25 cellular contexts compared by ENCODE assay signal in genomic region chr10:103933557-103934121, GRCh38. TPM values are rescaled to one million over a fixed set of nuclear protein-coding genes. Genes with fewer than 3 reads are reported as not detected.
DNase-seq lines count a peak whose midpoint lies in the region; ATAC-seq, FAIRE-seq and TF ChIP-seq lines count a peak whose summit lies in the region.
"Had no signal": no experiment of that assay in that cellular context is flagged by ENCODE, and none has a peak within 500 bp of the region (broad histone marks: within the 10 kb centered on the region; RNA-seq: fewer than 3 reads in every experiment).

No MANE protein-coding gene starts in this region.

- no peak overlapping the region for H3K27ac ChIP-seq in left ventricle myocardium inferior (replicated peaks)
- H3K27ac ChIP-seq: epithelial cell of prostate, gastrocnemius medialis, upper lobe of left lung had no signal

- H3K36me3 Mint-ChIP-seq in activated T-helper 17 cell treated with anti-CD3 and anti-CD28 coated beads, Interleukin-2, amount 50 U/mL, for 72 hours (ENCODE audit: low read depth), result no peaks in the 10 kb centered on the region
- H3K36me3 Mint-ChIP-seq: memory B cell had no signal

- intact Hi-C loops in Right ventricle myocardium superior (cut with DNase I), result no loop called here
- intact Hi-C loops in left ventricle myocardium inferior (cut with micrococcal nuclease), result no loop called here

- H3K4me3 Mint-ChIP-seq in activated T-helper 17 cell treated with anti-CD3 and anti-CD28 coated beads, Interleukin-2, amount 50 U/mL, for 72 hours, result no peak overlapping the region
- H3K4me3 Mint-ChIP-seq: activated CD4-positive, alpha-beta T cell treated with anti-CD3 and anti-CD28 coated beads, Interleukin-2, amount 10 ng/mL, durations not matched to agents 7 days and 5 days; CD4-positive, alpha-beta T cell; dendritic cell treated with granulocyte-macrophage colony-stimulating factor and Interleukin-4, amounts not matched to agents 40 ng/mL and 50 ng/mL, for 4 days; memory B cell; nephron progenitor cell had no signal

- H3K27me3 Mint-ChIP-seq in activated T-helper 17 cell treated with anti-CD3 and anti-CD28 coated beads, Interleukin-2, amount 50 U/mL, for 72 hours, result no peaks in the 10 kb centered on the region
- H3K27me3 Mint-ChIP-seq: CD4-positive, alpha-beta T cell; dendritic cell treated with granulocyte-macrophage colony-stimulating factor and Interleukin-4, amounts not matched to agents 40 ng/mL and 50 ng/mL, for 4 days had no signal

- ATAC-seq in Right ventricle myocardium superior (ENCODE audit: poor library complexity) (peak; percentile 25), HG02678 (IDR thresholded peaks at IDR 0.05; ENCODE audit: unreplicated experiment) (no peak), GM19023 (IDR thresholded peaks at IDR 0.05; ENCODE audit: unreplicated experiment) (no peak)
- ATAC-seq in activated T-helper 17 cell treated with anti-CD3 and anti-CD28 coated beads, Interleukin-2, amount 50 U/mL, for 72 hours (replicated peaks), result no peak
- ATAC-seq: gastrocnemius medialis had no signal

- H3K9me3 Mint-ChIP-seq in activated T-helper 17 cell treated with anti-CD3 and anti-CD28 coated beads, Interleukin-2, amount 50 U/mL, for 72 hours, result no peaks in the 10 kb centered on the region
- H3K9me3 Mint-ChIP-seq: activated CD4-positive, alpha-beta T cell treated with anti-CD3 and anti-CD28 coated beads, Interleukin-2, amount 10 ng/mL, durations not matched to agents 7 days and 5 days; CD4-positive, alpha-beta T cell; dendritic cell treated with granulocyte-macrophage colony-stimulating factor and Interleukin-4, amounts not matched to agents 40 ng/mL and 50 ng/mL, for 4 days; memory B cell; nephron progenitor cell had no signal

- no peaks in the 10 kb centered on the region for H3K4me1 Mint-ChIP-seq in activated T-helper 17 cell treated with anti-CD3 and anti-CD28 coated beads, Interleukin-2, amount 50 U/mL, for 72 hours
- H3K4me1 Mint-ChIP-seq: activated CD4-positive, alpha-beta T cell treated with anti-CD3 and anti-CD28 coated beads, Interleukin-2, amount 10 ng/mL, durations not matched to agents 7 days and 5 days; memory B cell had no signal

- TF ChIP-seq CTCF in left ventricle myocardium inferior (IDR thresholded peaks at IDR 0.05; ENCODE audit: borderline replicate concordance) (no peak), bronchial epithelial cell (IDR thresholded peaks at IDR 0.05; ENCODE audit: insufficient read depth, low read length, severe bottlenecking) (no peak)

- no peaks in the 10 kb centered on the region for H3K9me3 ChIP-seq in left ventricle myocardium inferior (replicated peaks)
- H3K9me3 ChIP-seq: gastrocnemius medialis, upper lobe of left lung had no signal

- H3K27me3 ChIP-seq in left ventricle myocardium inferior (ENCODE audit: low read depth) (no peaks in the 10 kb centered on the region), bronchial epithelial cell (ENCODE audit: control insufficient read depth, insufficient read depth, low read length) (no peaks in the 10 kb centered on the region)
- H3K27me3 ChIP-seq: gastrocnemius medialis, upper lobe of left lung had no signal

- H3K4me1 ChIP-seq in left ventricle myocardium inferior, result peaks cover 8% of the 10 kb centered on the region
- H3K4me1 ChIP-seq: gastrocnemius medialis, upper lobe of left lung had no signal

- peak; percentile 66 for FAIRE-seq in bronchial epithelial cell (lab: Jason Lieb, UNC)
- FAIRE-seq: astrocyte, TTC549 had no signal

- H3K4me3 ChIP-seq in left ventricle myocardium inferior, result no peak overlapping the region
- no peak overlapping the region for H3K4me3 ChIP-seq in bronchial epithelial cell (ENCODE audit: low read depth, low read length)
- H3K4me3 ChIP-seq: gastrocnemius medialis, upper lobe of left lung had no signal

- no peak overlapping the region for H3K27ac Mint-ChIP-seq in activated T-helper 17 cell treated with anti-CD3 and anti-CD28 coated beads, Interleukin-2, amount 50 U/mL, for 72 hours
- H3K27ac Mint-ChIP-seq: activated CD4-positive, alpha-beta T cell treated with anti-CD3 and anti-CD28 coated beads, Interleukin-2, amount 10 ng/mL, durations not matched to agents 7 days and 5 days; CD4-positive, alpha-beta T cell; dendritic cell treated with granulocyte-macrophage colony-stimulating factor and Interleukin-4, amounts not matched to agents 40 ng/mL and 50 ng/mL, for 4 days; memory B cell; nephron progenitor cell had no signal

- DNase-seq in Right ventricle myocardium superior (no peak), left ventricle myocardium inferior (no peak), bronchial epithelial cell (ENCODE audit: low read depth) (no peak), medulla oblongata (ENCODE audit: extremely low spot score) (peak; percentile 90), superior temporal gyrus (ENCODE audit: extremely low spot score) (peak; percentile 87)
- DNase-seq: ACHN; activated CD4-positive, alpha-beta T cell treated with anti-CD3 and anti-CD28 coated beads, Interleukin-2, amount 10 ng/mL, durations not matched to agents 7 days and 5 days; activated CD8-positive, alpha-beta memory T cell treated with anti-CD3 and anti-CD28 coated beads, Interleukin-2, amount 50 U/mL, for 48 hours; CD4-positive, alpha-beta T cell; DMS79 treated with DMSO at 0.1 percent for 48 hours; gastrocnemius medialis; GOT3; NCI-H1436; NCI-H226; nephron progenitor cell; stimulated activated naive CD4-positive, alpha-beta T cell; upper lobe of left lung had no signal

- H3K36me3 ChIP-seq in left ventricle myocardium inferior (no peaks in the 10 kb centered on the region), bronchial epithelial cell (ENCODE audit: control insufficient read depth, insufficient read depth, low read length) (no peaks in the 10 kb centered on the region)
- H3K36me3 ChIP-seq: gastrocnemius medialis, upper lobe of left lung had no signal

RNA-seq across cellular contexts. Expression of gene STN1, which starts 15.7 kb away (rescaled TPM):
- total RNA-seq in Right ventricle myocardium superior, result 29.7 TPM
- 30.7 TPM for total RNA-seq in left ventricle myocardium inferior
- total RNA-seq in bronchial epithelial cell, result 40.7 and 67.7 TPM in 2 replicates
- 10 to 100 TPM; 41.9 to 45.4 TPM for total RNA-seq in activated T-helper 17 cell treated with anti-CD3 and anti-CD28 coated beads, Interleukin-2, amount 50 U/mL, for 72 hours

RNA-seq across cellular contexts. Expression of gene SLK, which starts 33.3 kb away (rescaled TPM):
- 28.1 TPM for total RNA-seq in Right ventricle myocardium superior
- total RNA-seq in left ventricle myocardium inferior, result 36.1 TPM
- 85.3 and 112 TPM in 2 replicates for total RNA-seq in bronchial epithelial cell
- 10 to 100 TPM; 23.6 to 26.7 TPM for total RNA-seq in activated T-helper 17 cell treated with anti-CD3 and anti-CD28 coated beads, Interleukin-2, amount 50 U/mL, for 72 hours

Comparison
In these comparisons a context has a peak if more than half of its experiments do, and no peak if none do; other contexts are left out.
1. DNase-seq: peak in medulla oblongata (single experiment) and superior temporal gyrus (single experiment); none in Right ventricle myocardium superior (single experiment), left ventricle myocardium inferior (single experiment) and bronchial epithelial cell (single experiment).